ENCODE assay signal across 1 cellular context in the genomic region with DNA sequence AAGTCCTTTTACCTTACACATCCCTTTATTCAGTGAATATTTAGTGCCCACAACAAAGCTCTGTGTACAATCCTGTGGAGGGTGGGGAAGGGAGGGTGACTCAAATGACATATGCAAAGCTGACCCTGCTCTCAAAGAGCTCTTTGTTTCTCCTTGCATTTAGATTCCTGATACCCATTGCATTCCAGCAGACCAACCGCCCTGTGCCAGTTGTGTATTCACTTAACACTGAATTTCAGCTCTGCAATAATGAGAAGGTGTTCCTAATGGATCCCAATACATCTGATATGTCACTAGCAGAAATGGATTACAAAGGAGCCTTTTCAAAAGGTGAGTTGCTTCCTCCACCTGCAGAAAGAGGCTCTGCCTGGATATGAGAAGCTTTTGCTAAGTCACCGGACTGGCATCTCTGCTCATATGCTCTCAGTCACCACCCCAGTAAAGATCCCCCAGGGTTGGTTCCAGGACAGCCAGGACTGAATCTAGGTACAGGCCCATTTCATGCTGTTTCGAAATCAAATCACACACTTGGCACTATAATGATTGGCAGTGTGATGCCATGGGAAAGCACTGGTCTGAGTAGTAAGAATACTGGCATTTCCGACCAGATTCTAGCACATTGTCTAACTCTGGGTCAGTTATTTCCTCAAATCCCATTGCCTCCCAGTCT.
TF ChIP-seq lines count a peak whose summit lies in the region.

No MANE protein-coding gene starts in this region.

TF ChIP-seq in HepG2, 621 proteins besides CTCF, POLR2A, EP300 and RAD21:
- TF ChIP-seq ZNF713 (CRISPR knock-in tag; IDR thresholded peaks at IDR 0.05) (no peak), ZZZ3 (CRISPR knock-in tag; IDR thresholded peaks at IDR 0.05; ENCODE audit: borderline replicate concordance) (no peak), SOX13 (IDR thresholded peaks at IDR 0.05) (no peak), SOX13 (CRISPR knock-in tag; conservative IDR thresholded peaks at IDR 0.05 in 1 of 2, IDR thresholded peaks at IDR 0.05 in 1 of 2) (peak in 1 of 2 experiments; percentile 31; a peak in 1 of 4 replicates), ZNF496 (CRISPR knock-in tag; IDR thresholded peaks at IDR 0.05; ENCODE audit: insufficient replicate concordance) (no peak), ZBTB10 (CRISPR knock-in tag; IDR thresholded peaks at IDR 0.05; ENCODE audit: borderline replicate concordance) (no peak), ZNF549 (CRISPR knock-in tag; IDR thresholded peaks at IDR 0.05) (no peak), SUZ12 (IDR thresholded peaks at IDR 0.05; ENCODE audit: low read depth, low read length) (no peak), NPAS2 (CRISPR knock-in tag; IDR thresholded peaks at IDR 0.05; ENCODE audit: borderline replicate concordance) (no peak), TEAD3 (CRISPR knock-in tag; optimal IDR thresholded peaks at IDR 0.05; ENCODE audit: borderline replicate concordance) (peak; percentile 32), ZNF879 (CRISPR knock-in tag; IDR thresholded peaks at IDR 0.05) (no peak), PHF5A (CRISPR knock-in tag; IDR thresholded peaks at IDR 0.05; ENCODE audit: low read depth, unreplicated experiment) (no peak), CCAR2 (optimal IDR thresholded peaks at IDR 0.05; ENCODE audit: low read depth, low read length) (no peak)
- TF ChIP-seq, protein P1, sequence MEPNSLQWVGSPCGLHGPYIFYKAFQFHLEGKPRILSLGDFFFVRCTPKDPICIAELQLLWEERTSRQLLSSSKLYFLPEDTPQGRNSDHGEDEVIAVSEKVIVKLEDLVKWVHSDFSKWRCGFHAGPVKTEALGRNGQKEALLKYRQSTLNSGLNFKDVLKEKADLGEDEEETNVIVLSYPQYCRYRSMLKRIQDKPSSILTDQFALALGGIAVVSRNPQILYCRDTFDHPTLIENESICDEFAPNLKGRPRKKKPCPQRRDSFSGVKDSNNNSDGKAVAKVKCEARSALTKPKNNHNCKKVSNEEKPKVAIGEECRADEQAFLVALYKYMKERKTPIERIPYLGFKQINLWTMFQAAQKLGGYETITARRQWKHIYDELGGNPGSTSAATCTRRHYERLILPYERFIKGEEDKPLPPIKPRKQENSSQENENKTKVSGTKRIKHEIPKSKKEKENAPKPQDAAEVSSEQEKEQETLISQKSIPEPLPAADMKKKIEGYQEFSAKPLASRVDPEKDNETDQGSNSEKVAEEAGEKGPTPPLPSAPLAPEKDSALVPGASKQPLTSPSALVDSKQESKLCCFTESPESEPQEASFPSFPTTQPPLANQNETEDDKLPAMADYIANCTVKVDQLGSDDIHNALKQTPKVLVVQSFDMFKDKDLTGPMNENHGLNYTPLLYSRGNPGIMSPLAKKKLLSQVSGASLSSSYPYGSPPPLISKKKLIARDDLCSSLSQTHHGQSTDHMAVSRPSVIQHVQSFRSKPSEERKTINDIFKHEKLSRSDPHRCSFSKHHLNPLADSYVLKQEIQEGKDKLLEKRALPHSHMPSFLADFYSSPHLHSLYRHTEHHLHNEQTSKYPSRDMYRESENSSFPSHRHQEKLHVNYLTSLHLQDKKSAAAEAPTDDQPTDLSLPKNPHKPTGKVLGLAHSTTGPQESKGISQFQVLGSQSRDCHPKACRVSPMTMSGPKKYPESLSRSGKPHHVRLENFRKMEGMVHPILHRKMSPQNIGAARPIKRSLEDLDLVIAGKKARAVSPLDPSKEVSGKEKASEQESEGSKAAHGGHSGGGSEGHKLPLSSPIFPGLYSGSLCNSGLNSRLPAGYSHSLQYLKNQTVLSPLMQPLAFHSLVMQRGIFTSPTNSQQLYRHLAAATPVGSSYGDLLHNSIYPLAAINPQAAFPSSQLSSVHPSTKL (CRISPR knock-in tag; IDR thresholded peaks at IDR 0.05), result 0 out of 2 replicates have a peak, but pooled peaks have one; percentile 20
